Comparison of ENCODE assay signal across 21 cellular contexts in the genomic region with DNA sequence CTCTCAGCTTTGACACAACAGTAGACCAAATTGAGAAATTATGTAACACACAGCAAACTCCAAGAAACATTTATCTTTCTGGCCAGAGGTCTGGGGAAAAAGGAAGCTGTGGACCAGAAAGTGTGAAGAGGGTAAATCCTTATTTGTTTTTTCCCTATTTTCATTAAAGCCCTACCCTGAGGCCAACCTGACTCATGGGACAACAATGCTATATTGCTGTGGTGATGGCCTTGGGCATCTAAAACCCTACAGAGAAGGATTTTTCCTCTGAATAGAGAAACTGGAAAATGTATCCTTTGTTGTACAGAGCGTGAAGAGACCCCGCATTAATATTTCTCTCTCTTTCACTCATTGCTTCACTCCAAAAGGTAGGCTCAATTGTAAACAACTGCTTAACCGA.
"Had no signal": no experiment of that assay in that cellular context is flagged by ENCODE, and none has a peak within 500 bp of the region (broad histone marks: within the 10 kb centered on the region; RNA-seq: fewer than 3 reads in every experiment).

No MANE protein-coding gene starts in this region.

- H2AFZ ChIP-seq: parathyroid adenoma had no signal

- DNase-seq: activated B cell treated with CpG ODN at 0.5 μM for 24 hours; activated CD4-positive, alpha-beta T cell treated with anti-CD3 and anti-CD28 coated beads for 48 hours; activated CD8-positive, alpha-beta T cell treated with anti-CD3 and anti-CD28 coated beads for 36 hours; activated naive CD4-positive, alpha-beta T cell treated with Interleukin-2 at 50 U/mL for 16 hours; activated naive CD8-positive, alpha-beta T cell treated with anti-CD3 and anti-CD28 coated beads, Interleukin-2, amount 10 ng/mL, durations not matched to agents 7 days and 5 days; activated T-cell treated with anti-CD3 and anti-CD28 coated beads, Interleukin-2, amount 50 U/mL, for 24 hours; amygdala; body of pancreas; caudate nucleus; dorsolateral prefrontal cortex; head of caudate nucleus; kidney glomerular epithelial cell; left ventricle myocardium inferior; naive thymus-derived CD4-positive, alpha-beta T cell; sigmoid colon; stimulated activated CD4-positive, alpha-beta T cell treated with anti-CD3 and anti-CD28 coated beads, Interleukin-4, amount 100 ng/mL, for 24 hours; testis; upper lobe of left lung had no signal

- FAIRE-seq: frontal cortex had no signal

- H3K79me2 ChIP-seq: parathyroid adenoma had no signal

- H3K36me3 ChIP-seq: left ventricle myocardium inferior, sigmoid colon, upper lobe of left lung had no signal

- ATAC-seq: activated CD8-positive, alpha-beta T cell treated with anti-CD3 and anti-CD28 coated beads for 36 hours; body of pancreas; naive thymus-derived CD4-positive, alpha-beta T cell; stimulated activated effector memory CD8-positive, alpha-beta T cell treated with anti-CD3 and anti-CD28 coated beads, Interleukin-12 subunit alpha, Interleukin-12 subunit beta, amount 100 ng/mL, for 72 hours had no signal

- H3K4me3 ChIP-seq: body of pancreas, dorsolateral prefrontal cortex, left ventricle myocardium inferior, sigmoid colon, testis, upper lobe of left lung had no signal

- H3K27ac ChIP-seq: body of pancreas, dorsolateral prefrontal cortex, left ventricle myocardium inferior, parathyroid adenoma, sigmoid colon, testis, upper lobe of left lung had no signal

- H3K9me3 ChIP-seq: body of pancreas, left ventricle myocardium inferior, sigmoid colon, testis, upper lobe of left lung had no signal

- H3K9ac ChIP-seq: parathyroid adenoma had no signal

- H3K27me3 ChIP-seq: body of pancreas, dorsolateral prefrontal cortex, sigmoid colon, testis, upper lobe of left lung had no signal

- H3K4me1 ChIP-seq: body of pancreas, left ventricle myocardium inferior, parathyroid adenoma, sigmoid colon, testis, upper lobe of left lung had no signal
